In the genomic region with DNA sequence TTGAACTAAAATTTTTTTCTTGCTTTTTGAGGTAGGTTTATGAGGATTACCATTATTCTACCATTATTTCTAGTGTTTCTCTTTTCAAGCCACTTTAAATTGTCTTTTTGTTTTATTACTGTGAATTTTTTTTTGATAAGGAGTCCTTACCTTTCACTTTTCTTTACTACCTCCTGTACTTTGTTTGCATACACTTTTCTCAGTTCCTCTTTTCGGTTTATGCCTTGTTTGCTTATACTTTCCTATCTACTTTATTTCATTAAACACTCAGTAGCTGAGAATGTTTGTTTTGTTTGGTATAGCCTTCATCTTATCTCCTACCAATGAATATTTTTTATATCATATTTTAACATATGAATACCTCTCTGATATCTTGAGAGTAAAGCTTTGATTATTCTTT, we compare ENCODE assay signal across 13 cellular contexts.
A peak's percentile ranks its signal among the peaks of the same experiment; 100 is the strongest.
DNase-seq lines count a peak whose midpoint lies in the region; ATAC-seq and TF ChIP-seq lines count a peak whose summit lies in the region.
"Had no signal": no experiment of that assay in that cellular context is flagged by ENCODE, and none has a peak within 500 bp of the region (broad histone marks: within the 10 kb centered on the region; RNA-seq: fewer than 3 reads in every experiment).

No MANE protein-coding gene starts in this region.

- no peak overlapping the region for H4K5ac ChIP-seq in H9 (ENCODE audit: insufficient read length, low read depth, low read length)

- peaks cover 9% of the 10 kb centered on the region; the same call in 1 of the 2 replicates for H3K27me3 ChIP-seq in MM.1S (replicated peaks; ENCODE audit: insufficient read depth, low read length)
- H3K27me3 ChIP-seq in prostate gland (replicated peaks; ENCODE audit: insufficient read depth), result no peaks in the 10 kb centered on the region
- H3K27me3 ChIP-seq in H9 (ENCODE audit: insufficient read depth, low read length), result no peaks in the 10 kb centered on the region

- no peak overlapping the region for H3K14ac ChIP-seq in H9 (ENCODE audit: insufficient read depth, low read length)

- peaks cover 1% of the 10 kb centered on the region; the same call in 1 of the 2 replicates for H3K27me3 Mint-ChIP-seq in H9 (ENCODE audit: low read depth)

- H4K91ac ChIP-seq in H9 (ENCODE audit: insufficient read length, low read depth, low read length), result no peak overlapping the region

- H3K9ac ChIP-seq in MM.1S (ENCODE audit: low read length), result no peak overlapping the region
- H3K9ac ChIP-seq in H9 (ENCODE audit: extremely low read depth, insufficient read length, low read length), result no peak overlapping the region

- H3K4ac ChIP-seq in H9 (ENCODE audit: low read depth, low read length), result no peak overlapping the region

- H3K27ac ChIP-seq in MM.1S (ENCODE audit: low read length) (no peak overlapping the region), prostate gland (no peak overlapping the region), H9 (ENCODE audit: insufficient read length, low read depth, low read length) (no peak overlapping the region)
- H3K27ac ChIP-seq: WERI-Rb-1 had no signal

- H3K27ac Mint-ChIP-seq in H9, result no peak overlapping the region

- no peak overlapping the region for H3K23ac ChIP-seq in H9 (ENCODE audit: insufficient read length, low read depth, low read length)

- intact Hi-C loops in prostate gland (cut with DNase I), result no loop called here

- H3K36me3 ChIP-seq in MM.1S (replicated peaks; ENCODE audit: insufficient read depth, low read length) (no peaks in the 10 kb centered on the region), prostate gland (no peaks in the 10 kb centered on the region)
- H3K36me3 ChIP-seq: WERI-Rb-1 had no signal

- H2AFZ ChIP-seq in MM.1S (ENCODE audit: low read length), result no peak overlapping the region
- no peak overlapping the region for H2AFZ ChIP-seq in H9 (ENCODE audit: low read length)

- no peaks in the 10 kb centered on the region for H3K4me1 Mint-ChIP-seq in H9

- no peak overlapping the region for H2BK20ac ChIP-seq in H9 (ENCODE audit: low read depth, low read length, poor library complexity, severe bottlenecking)

- no peak overlapping the region for H2BK120ac ChIP-seq in H9 (ENCODE audit: low read depth, low read length, poor library complexity, severe bottlenecking)

- TF ChIP-seq CTCF in GM13977 (IDR thresholded peaks at IDR 0.05; ENCODE audit: extremely low read depth, insufficient read depth, missing control alignments), result no peak
- TF ChIP-seq CTCF in MM.1S (IDR thresholded peaks at IDR 0.05; ENCODE audit: low read length), result no peak
- no peak for TF ChIP-seq CTCF in prostate gland (IDR thresholded peaks at IDR 0.05)
- TF ChIP-seq CTCF in H9 (conservative IDR thresholded peaks at IDR 0.05), result no peak

- H3K4me3 Mint-ChIP-seq in H9, result no peak overlapping the region

- H3K36me3 Mint-ChIP-seq in H9 (ENCODE audit: insufficient read depth in 1 of 3, low read depth in 3 of 3), result no peaks in the 10 kb centered on the region; a peak in 1 of 7 replicates

- in situ Hi-C loops in GM13977 (cut with MboI; ENCODE audit: low pct_unique_long_range_greater_than_20kb, low sequenced_read_pairs, unreplicated experiment), result no loop called here

- no peak overlapping the region for H3T11ph ChIP-seq in H9 (ENCODE audit: low read length)

- ATAC-seq in GM19468 (IDR thresholded peaks at IDR 0.05; ENCODE audit: extremely low read depth, unreplicated experiment), result peak; percentile 96
- peak; percentile 92 for ATAC-seq in HG02970 (IDR thresholded peaks at IDR 0.05; ENCODE audit: low FRiP score, unreplicated experiment)
- ATAC-seq: left lobe of liver had no signal

- DNase-seq in GM13977 (ENCODE audit: low spot score) (peak; percentile 22), MM.1S (peak; percentile 34), prostate gland (ENCODE audit: low spot score) (no peak), hippocampal formation (lab: John Stamatoyannopoulos, UW) (no peak), midbrain (lab: John Stamatoyannopoulos, UW) (no peak), H9 (no peak)
- DNase-seq: activated effector memory CD4-positive, alpha-beta T cell treated with anti-CD3 and anti-CD28 coated beads, Interleukin-2, amount 50 U/mL, for 16 hours; cerebellar nuclear complex; NCI-H1105; WERI-Rb-1 had no signal

- H2BK5ac ChIP-seq in H9 (ENCODE audit: insufficient read length, low read length), result no peak overlapping the region

- H3K9me2 ChIP-seq in MM.1S (replicated peaks; ENCODE audit: insufficient read depth, low read length), result no peaks in the 10 kb centered on the region

- H3K9me3 ChIP-seq in MM.1S (replicated peaks; ENCODE audit: insufficient read depth, low read length) (no peaks in the 10 kb centered on the region), prostate gland (no peaks in the 10 kb centered on the region), H9 (ENCODE audit: control insufficient read depth, low read depth, low read length) (no peaks in the 10 kb centered on the region)

- no peak overlapping the region for H4K8ac ChIP-seq in H9 (replicated peaks; ENCODE audit: insufficient read length, low read depth, low read length)

- H3K56ac ChIP-seq in H9 (ENCODE audit: insufficient read length, low read depth, low read length), result no peak overlapping the region

- H3K4me1 ChIP-seq in MM.1S (ENCODE audit: low read length), result no peaks in the 10 kb centered on the region
- H3K4me1 ChIP-seq in prostate gland (replicated peaks), result no peaks in the 10 kb centered on the region
- H3K4me1 ChIP-seq in H9 (ENCODE audit: insufficient read depth, low read length), result no peaks in the 10 kb centered on the region

- no peak overlapping the region for H2AK5ac ChIP-seq in H9 (ENCODE audit: insufficient read length, low read length)

- H2BK12ac ChIP-seq in H9 (ENCODE audit: insufficient read length, low read depth, low read length), result no peak overlapping the region

- H4K20me1 ChIP-seq in MM.1S (ENCODE audit: insufficient read depth, low read length), result 0 out of 2 replicates have a peak, but pooled peaks cover 6% of the 10 kb centered on the region
- H4K20me1 ChIP-seq in H9 (ENCODE audit: control insufficient read depth, insufficient read depth, insufficient read length), result no peaks in the 10 kb centered on the region

- no peaks in the 10 kb centered on the region for H3K79me1 ChIP-seq in H9 (ENCODE audit: insufficient read depth, low read depth, low read length, poor library complexity, severe bottlenecking)

- H3F3A ChIP-seq in MM.1S (ENCODE audit: insufficient read depth, low read length), result no peaks in the 10 kb centered on the region

- H3K18ac ChIP-seq in H9 (ENCODE audit: insufficient read length, low read depth, low read length), result no peak overlapping the region

- H3K79me2 ChIP-seq in MM.1S (ENCODE audit: low read length) (no peaks in the 10 kb centered on the region), H9 (ENCODE audit: insufficient read depth, low read length) (no peaks in the 10 kb centered on the region)

- H3K9me3 Mint-ChIP-seq in H9, result no peaks in the 10 kb centered on the region

- H2BK15ac ChIP-seq in H9 (ENCODE audit: low read depth, low read length), result no peak overlapping the region

- H3K4me3 ChIP-seq in MM.1S (ENCODE audit: low read length) (no peak overlapping the region), prostate gland (no peak overlapping the region)

- H3K4me2 ChIP-seq in MM.1S (ENCODE audit: low read depth, low read length) (no peak overlapping the region), H9 (ENCODE audit: insufficient read depth, insufficient read length, low read length) (no peak overlapping the region)

- 25% methylated on average over 1 of the region's 1 CpG for WGBS in prostate gland
- WGBS in H9 (ENCODE audit: extremely low coverage, insufficient read length, low lambda C conversion rate), result no CpG with 5 or more reads among the region's 1 CpG

- no peaks in the 10 kb centered on the region for H3K23me2 ChIP-seq in H9 (ENCODE audit: insufficient read length, low read depth, low read length, poor library complexity, severe bottlenecking)

- no peak for TF ChIP-seq POLR2A in prostate gland (IDR thresholded peaks at IDR 0.05)

Comparison
In these comparisons a context has a peak if more than half of its experiments do, and no peak if none do; other contexts are left out.
1. DNase-seq: peak in GM13977 (single experiment) and MM.1S (single experiment); none in prostate gland (single experiment), hippocampal formation (0 of 2), midbrain (single experiment) and H9 (single experiment).